1 cellular context compared by ENCODE assay signal in the genomic region with DNA sequence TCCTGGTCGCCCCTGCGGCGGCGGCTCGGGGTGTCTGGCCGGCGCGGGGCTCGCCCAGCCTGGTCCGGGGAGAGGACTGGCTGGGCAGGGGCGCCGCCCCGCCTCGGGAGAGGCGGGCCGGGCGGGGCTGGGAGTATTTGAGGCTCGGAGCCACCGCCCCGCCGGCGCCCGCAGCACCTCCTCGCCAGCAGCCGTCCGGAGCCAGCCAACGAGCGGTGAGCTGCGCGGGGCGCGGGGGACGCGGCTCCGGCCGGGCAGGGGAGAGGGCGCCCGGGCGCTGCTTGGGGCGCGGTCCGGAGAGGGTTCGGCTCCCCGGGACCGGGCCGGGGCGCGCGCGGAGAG.
TF ChIP-seq lines count a peak whose summit lies in the region.

A gene (plus strand): TSS at position 167 of the 342 bp plus-strand sequence. CDS start 8,122 bp downstream, outside the sequence.

TF ChIP-seq in HepG2, 621 proteins besides CTCF, POLR2A, EP300 and RAD21 (continued from another document):
- TF ChIP-seq ZNF382 (CRISPR knock-in tag; IDR thresholded peaks at IDR 0.05; ENCODE audit: borderline replicate concordance) (no peak), HIVEP1 (CRISPR knock-in tag; IDR thresholded peaks at IDR 0.05) (no peak), MIER3 (CRISPR knock-in tag; IDR thresholded peaks at IDR 0.05; ENCODE audit: borderline replicate concordance) (no peak), MED13 (CRISPR knock-in tag; IDR thresholded peaks at IDR 0.05) (no peak), RARG (CRISPR knock-in tag; IDR thresholded peaks at IDR 0.05; ENCODE audit: low read depth) (no peak), FIP1L1 (IDR thresholded peaks at IDR 0.05; ENCODE audit: borderline replicate concordance, insufficient read depth, low read depth, low read length) (no peak), ZNF501 (CRISPR knock-in tag; IDR thresholded peaks at IDR 0.05) (no peak), ETV5 (CRISPR knock-in tag; IDR thresholded peaks at IDR 0.05; ENCODE audit: borderline replicate concordance) (no peak), ZIK1 (CRISPR knock-in tag; IDR thresholded peaks at IDR 0.05; ENCODE audit: borderline replicate concordance, low read depth) (0 out of 2 replicates have a peak, but pooled peaks have one; percentile 69), NKX3-1 (CRISPR knock-in tag; IDR thresholded peaks at IDR 0.05) (no peak), ATAD3A (CRISPR knock-in tag; IDR thresholded peaks at IDR 0.05) (no peak), MYC (CRISPR knock-in tag; IDR thresholded peaks at IDR 0.05; ENCODE audit: borderline replicate concordance) (peak; percentile 33; the same call in 1 of the 2 replicates), NFE2L1 (CRISPR knock-in tag; IDR thresholded peaks at IDR 0.05; ENCODE audit: borderline replicate concordance) (no peak)
- TF ChIP-seq, protein P1, sequence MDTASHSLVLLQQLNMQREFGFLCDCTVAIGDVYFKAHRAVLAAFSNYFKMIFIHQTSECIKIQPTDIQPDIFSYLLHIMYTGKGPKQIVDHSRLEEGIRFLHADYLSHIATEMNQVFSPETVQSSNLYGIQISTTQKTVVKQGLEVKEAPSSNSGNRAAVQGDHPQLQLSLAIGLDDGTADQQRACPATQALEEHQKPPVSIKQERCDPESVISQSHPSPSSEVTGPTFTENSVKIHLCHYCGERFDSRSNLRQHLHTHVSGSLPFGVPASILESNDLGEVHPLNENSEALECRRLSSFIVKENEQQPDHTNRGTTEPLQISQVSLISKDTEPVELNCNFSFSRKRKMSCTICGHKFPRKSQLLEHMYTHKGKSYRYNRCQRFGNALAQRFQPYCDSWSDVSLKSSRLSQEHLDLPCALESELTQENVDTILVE (CRISPR knock-in tag; IDR thresholded peaks at IDR 0.05), result no peak
- TF ChIP-seq, protein P2, sequence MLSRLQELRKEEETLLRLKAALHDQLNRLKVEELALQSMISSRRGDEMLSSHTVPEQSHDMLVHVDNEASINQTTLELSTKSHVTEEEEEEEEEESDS (CRISPR knock-in tag; IDR thresholded peaks at IDR 0.05; ENCODE audit: borderline replicate concordance), result no peak
- TF ChIP-seq, protein P3, sequence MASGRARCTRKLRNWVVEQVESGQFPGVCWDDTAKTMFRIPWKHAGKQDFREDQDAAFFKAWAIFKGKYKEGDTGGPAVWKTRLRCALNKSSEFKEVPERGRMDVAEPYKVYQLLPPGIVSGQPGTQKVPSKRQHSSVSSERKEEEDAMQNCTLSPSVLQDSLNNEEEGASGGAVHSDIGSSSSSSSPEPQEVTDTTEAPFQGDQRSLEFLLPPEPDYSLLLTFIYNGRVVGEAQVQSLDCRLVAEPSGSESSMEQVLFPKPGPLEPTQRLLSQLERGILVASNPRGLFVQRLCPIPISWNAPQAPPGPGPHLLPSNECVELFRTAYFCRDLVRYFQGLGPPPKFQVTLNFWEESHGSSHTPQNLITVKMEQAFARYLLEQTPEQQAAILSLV (CRISPR knock-in tag; IDR thresholded peaks at IDR 0.05; ENCODE audit: borderline replicate concordance), result no peak
- TF ChIP-seq, protein P4, sequence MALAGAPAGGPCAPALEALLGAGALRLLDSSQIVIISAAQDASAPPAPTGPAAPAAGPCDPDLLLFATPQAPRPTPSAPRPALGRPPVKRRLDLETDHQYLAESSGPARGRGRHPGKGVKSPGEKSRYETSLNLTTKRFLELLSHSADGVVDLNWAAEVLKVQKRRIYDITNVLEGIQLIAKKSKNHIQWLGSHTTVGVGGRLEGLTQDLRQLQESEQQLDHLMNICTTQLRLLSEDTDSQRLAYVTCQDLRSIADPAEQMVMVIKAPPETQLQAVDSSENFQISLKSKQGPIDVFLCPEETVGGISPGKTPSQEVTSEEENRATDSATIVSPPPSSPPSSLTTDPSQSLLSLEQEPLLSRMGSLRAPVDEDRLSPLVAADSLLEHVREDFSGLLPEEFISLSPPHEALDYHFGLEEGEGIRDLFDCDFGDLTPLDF (CRISPR knock-in tag; IDR thresholded peaks at IDR 0.05), result no peak
- TF ChIP-seq, protein P5, sequence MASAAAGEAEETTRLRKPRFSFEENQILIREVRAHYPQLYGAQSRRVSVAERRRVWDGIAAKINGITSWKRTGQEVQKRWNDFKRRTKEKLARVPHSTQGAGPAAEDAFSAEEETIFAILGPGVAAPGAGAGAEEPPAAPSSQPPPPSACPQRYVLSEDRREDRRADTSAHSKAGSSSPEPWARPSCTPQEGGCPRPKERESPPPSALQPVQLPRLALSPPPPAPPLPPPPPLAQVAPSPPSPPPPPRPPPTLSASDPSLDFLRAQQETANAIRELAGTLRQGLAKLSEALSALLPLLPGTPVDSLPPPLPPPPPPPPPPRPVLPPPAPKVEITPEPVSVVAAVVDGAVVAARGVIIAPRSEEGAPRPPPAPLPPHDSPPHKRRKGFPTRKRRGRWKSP (CRISPR knock-in tag; IDR thresholded peaks at IDR 0.05), result no peak
TF ChIP-seq in HepG2: peak in this region for 10.
